1 cellular context compared by ENCODE assay signal in the genomic region with DNA sequence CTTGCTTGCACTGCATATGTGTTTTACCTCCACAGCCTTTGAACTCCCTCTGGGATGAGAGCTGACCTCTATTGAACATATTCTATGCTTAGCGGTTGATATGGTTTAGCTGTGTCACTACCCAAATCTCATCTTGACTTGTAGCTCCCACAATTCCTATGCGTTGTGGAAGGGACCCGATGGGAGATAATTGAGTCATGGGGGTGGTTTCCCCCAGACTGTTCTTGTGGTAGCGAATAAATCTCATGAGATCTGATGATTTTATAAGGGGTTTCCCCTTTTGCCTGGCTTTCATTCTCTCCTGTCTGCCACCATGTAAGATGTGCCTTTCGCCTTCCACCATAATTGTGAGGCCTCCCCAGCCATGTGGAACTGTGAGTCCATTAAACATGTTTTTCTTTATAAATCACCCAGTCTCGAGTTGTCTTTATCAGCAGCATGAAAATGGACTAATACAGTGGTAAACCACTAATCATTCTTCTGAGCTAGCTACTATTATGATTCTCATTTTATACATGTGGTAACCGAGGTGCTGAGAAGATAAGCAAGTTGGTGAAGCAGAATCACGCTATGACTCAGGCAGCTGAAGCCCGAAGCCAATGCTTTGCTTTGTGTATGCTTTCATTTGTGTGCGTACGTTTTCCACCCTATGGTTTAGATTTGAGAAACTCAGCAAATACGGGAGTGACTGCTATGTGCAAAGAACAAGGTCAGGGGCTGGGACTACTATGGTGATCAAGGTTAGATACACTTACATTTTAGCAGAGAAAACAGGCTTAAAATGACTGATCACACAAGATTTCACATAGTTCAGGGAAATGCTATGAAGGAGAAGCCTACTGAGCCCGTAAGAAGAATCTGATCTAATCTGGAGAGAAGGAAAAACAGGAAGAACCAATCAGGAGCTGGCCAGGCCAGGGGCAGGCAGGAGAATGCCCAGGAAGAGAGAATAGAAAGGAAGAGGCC.
TF ChIP-seq lines count a peak whose summit lies in the region.

No MANE protein-coding gene starts in this region.

TF ChIP-seq in GM12878, 131 proteins besides CTCF, POLR2A, EP300 and RAD21 (continued from another document):
- TF ChIP-seq, protein P1, sequence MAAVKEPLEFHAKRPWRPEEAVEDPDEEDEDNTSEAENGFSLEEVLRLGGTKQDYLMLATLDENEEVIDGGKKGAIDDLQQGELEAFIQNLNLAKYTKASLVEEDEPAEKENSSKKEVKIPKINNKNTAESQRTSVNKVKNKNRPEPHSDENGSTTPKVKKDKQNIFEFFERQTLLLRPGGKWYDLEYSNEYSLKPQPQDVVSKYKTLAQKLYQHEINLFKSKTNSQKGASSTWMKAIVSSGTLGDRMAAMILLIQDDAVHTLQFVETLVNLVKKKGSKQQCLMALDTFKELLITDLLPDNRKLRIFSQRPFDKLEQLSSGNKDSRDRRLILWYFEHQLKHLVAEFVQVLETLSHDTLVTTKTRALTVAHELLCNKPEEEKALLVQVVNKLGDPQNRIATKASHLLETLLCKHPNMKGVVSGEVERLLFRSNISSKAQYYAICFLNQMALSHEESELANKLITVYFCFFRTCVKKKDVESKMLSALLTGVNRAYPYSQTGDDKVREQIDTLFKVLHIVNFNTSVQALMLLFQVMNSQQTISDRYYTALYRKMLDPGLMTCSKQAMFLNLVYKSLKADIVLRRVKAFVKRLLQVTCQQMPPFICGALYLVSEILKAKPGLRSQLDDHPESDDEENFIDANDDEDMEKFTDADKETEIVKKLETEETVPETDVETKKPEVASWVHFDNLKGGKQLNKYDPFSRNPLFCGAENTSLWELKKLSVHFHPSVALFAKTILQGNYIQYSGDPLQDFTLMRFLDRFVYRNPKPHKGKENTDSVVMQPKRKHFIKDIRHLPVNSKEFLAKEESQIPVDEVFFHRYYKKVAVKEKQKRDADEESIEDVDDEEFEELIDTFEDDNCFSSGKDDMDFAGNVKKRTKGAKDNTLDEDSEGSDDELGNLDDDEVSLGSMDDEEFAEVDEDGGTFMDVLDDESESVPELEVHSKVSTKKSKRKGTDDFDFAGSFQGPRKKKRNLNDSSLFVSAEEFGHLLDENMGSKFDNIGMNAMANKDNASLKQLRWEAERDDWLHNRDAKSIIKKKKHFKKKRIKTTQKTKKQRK (IDR thresholded peaks at IDR 0.05; ENCODE audit: low read depth, low read length): no peak
- TF ChIP-seq STAT1 (conservative IDR thresholded peaks at IDR 0.05) (peak; percentile 24; the same call in 1 of the 2 replicates), WRNIP1 (IDR thresholded peaks at IDR 0.05; ENCODE audit: borderline replicate concordance, low read depth, low read length) (no peak), BACH1 (IDR thresholded peaks at IDR 0.05; ENCODE audit: borderline replicate concordance) (peak; percentile 95), ZNF622 (IDR thresholded peaks at IDR 0.05) (no peak), SMAD5 (IDR thresholded peaks at IDR 0.05; ENCODE audit: low read depth) (no peak), IKZF1 (conservative IDR thresholded peaks at IDR 0.05) (peak; percentile 68), POLR2AphosphoS2 (IDR thresholded peaks at IDR 0.05; ENCODE audit: low read depth, low read length) (no peak), KAT2A (conservative IDR thresholded peaks at IDR 0.05; ENCODE audit: control insufficient read depth, low read depth, low read length) (no peak), GABPA (IDR thresholded peaks at IDR 0.05; ENCODE audit: low read depth) (peak; percentile 33; the same call in 1 of the 2 replicates), CBFB (IDR thresholded peaks at IDR 0.05; ENCODE audit: low read depth) (peak; percentile 89), MXI1 (IDR thresholded peaks at IDR 0.05; ENCODE audit: low read depth, low read length) (no peak), PML (IDR thresholded peaks at IDR 0.05; ENCODE audit: low read length) (0 out of 2 replicates have a peak, but pooled peaks have one; percentile 47), ZNF207 (IDR thresholded peaks at IDR 0.05; ENCODE audit: borderline replicate concordance) (no peak), STAT3 (IDR thresholded peaks at IDR 0.05; ENCODE audit: low read depth, low read length) (0 out of 2 replicates have a peak, but pooled peaks have one; percentile 40), TAF1 (IDR thresholded peaks at IDR 0.05; ENCODE audit: borderline replicate concordance, low read depth, low read length) (no peak)
- TF ChIP-seq, protein P2, sequence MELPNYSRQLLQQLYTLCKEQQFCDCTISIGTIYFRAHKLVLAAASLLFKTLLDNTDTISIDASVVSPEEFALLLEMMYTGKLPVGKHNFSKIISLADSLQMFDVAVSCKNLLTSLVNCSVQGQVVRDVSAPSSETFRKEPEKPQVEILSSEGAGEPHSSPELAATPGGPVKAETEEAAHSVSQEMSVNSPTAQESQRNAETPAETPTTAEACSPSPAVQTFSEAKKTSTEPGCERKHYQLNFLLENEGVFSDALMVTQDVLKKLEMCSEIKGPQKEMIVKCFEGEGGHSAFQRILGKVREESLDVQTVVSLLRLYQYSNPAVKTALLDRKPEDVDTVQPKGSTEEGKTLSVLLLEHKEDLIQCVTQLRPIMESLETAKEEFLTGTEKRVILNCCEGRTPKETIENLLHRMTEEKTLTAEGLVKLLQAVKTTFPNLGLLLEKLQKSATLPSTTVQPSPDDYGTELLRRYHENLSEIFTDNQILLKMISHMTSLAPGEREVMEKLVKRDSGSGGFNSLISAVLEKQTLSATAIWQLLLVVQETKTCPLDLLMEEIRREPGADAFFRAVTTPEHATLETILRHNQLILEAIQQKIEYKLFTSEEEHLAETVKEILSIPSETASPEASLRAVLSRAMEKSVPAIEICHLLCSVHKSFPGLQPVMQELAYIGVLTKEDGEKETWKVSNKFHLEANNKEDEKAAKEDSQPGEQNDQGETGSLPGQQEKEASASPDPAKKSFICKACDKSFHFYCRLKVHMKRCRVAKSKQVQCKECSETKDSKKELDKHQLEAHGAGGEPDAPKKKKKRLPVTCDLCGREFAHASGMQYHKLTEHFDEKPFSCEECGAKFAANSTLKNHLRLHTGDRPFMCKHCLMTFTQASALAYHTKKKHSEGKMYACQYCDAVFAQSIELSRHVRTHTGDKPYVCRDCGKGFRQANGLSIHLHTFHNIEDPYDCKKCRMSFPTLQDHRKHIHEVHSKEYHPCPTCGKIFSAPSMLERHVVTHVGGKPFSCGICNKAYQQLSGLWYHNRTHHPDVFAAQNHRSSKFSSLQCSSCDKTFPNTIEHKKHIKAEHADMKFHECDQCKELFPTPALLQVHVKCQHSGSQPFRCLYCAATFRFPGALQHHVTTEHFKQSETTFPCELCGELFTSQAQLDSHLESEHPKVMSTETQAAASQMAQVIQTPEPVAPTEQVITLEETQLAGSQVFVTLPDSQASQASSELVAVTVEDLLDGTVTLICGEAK (IDR thresholded peaks at IDR 0.05; ENCODE audit: borderline replicate concordance): peak; percentile 60; the same call in 1 of the 2 replicates
- TF ChIP-seq, protein P3, sequence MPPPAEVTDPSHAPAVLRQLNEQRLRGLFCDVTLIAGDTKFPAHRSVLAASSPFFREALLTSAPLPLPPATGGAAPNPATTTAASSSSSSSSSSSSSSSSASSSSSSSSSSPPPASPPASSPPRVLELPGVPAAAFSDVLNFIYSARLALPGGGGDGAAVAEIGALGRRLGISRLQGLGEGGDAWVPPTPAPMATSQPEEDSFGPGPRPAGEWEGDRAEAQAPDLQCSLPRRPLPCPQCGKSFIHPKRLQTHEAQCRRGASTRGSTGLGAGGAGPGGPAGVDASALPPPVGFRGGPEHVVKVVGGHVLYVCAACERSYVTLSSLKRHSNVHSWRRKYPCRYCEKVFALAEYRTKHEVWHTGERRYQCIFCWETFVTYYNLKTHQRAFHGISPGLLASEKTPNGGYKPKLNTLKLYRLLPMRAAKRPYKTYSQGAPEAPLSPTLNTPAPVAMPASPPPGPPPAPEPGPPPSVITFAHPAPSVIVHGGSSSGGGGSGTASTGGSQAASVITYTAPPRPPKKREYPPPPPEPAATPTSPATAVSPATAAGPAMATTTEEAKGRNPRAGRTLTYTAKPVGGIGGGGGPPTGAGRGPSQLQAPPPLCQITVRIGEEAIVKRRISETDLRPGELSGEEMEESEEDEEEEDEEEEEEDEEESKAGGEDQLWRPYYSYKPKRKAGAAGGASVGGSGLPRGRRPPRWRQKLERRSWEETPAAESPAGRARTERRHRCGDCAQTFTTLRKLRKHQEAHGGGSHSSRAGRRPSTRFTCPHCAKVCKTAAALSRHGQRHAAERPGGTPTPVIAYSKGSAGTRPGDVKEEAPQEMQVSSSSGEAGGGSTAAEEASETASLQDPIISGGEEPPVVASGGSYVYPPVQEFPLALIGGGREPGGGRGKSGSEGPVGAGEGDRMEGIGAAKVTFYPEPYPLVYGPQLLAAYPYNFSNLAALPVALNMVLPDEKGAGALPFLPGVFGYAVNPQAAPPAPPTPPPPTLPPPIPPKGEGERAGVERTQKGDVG (CRISPR knock-in tag; IDR thresholded peaks at IDR 0.05): no peak
TF ChIP-seq in GM12878: peak in this region for 54.
